ENCODE assay signal across 22 cellular contexts in the genomic region with DNA sequence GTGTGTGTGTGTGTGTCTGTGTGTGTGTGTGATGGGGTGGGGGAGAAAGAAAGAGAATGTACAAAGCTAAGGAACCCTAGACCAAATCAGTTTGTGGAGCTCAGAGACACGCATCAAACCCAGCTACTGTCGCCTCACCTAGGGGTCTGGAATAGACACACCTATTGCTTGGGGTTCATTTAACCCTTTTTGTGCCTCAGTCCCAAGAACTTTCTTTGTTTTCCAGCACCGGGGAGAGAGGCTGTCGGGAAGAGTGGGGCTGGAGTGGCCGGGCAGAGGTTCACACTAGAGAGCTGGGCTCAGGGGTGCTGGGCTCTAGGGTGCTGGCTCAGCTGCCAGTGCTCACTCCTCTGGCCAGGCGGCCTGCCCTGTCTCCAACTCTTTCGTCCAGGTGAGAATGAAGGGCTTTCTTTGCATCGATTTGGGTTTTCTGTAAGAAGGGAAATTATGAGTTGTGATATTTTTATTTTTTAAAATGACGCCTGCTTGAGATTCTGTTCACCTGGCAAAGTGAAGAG.
DNase-seq lines count a peak whose midpoint lies in the region; ATAC-seq and TF ChIP-seq lines count a peak whose summit lies in the region.
"Had no signal": no experiment of that assay in that cellular context is flagged by ENCODE, and none has a peak within 500 bp of the region (broad histone marks: within the 10 kb centered on the region; RNA-seq: fewer than 3 reads in every experiment).

No MANE protein-coding gene starts in this region.

- TF ChIP-seq POLR2A in IMR-90 (IDR thresholded peaks at IDR 0.05; ENCODE audit: low read depth, low read length) = no peak

- ATAC-seq in IMR-90 (ENCODE audit: low read depth) (no peak), HG02885 (IDR thresholded peaks at IDR 0.05; ENCODE audit: poor library complexity, unreplicated experiment) (no peak)
- ATAC-seq: body of pancreas, HCT116 had no signal

- WGBS in IMR-90 (ENCODE audit: extremely low coverage in 2 of 2, insufficient read length in 1 of 2), 2 experiments = 79% methylated on average over 4 of the region's 9 CpGs; no CpG with 5 or more reads in 1 of the 2 experiments
- WGBS in hepatocyte (ENCODE audit: low lambda C conversion rate, missing lambda C conversion rate) = 48% methylated on average over 9 of the region's 9 CpGs

- in situ Hi-C loops in IMR-90 (cut with MboI; ENCODE audit: low sequenced_read_pairs) = loop anchor here (25.0 kb wide), 1 partner anchor 1008 kb away; no protein-coding TSS in a partner anchor

- no peak overlapping the region for H3K56ac ChIP-seq in IMR-90 (ENCODE audit: extremely low read depth, insufficient read depth, low read length)

- no peak overlapping the region for H4K8ac ChIP-seq in IMR-90 (ENCODE audit: low read depth in 2 of 2, low read length in 2 of 2)

- H2AK9ac ChIP-seq in IMR-90 (replicated peaks; ENCODE audit: low read depth, low read length, poor library complexity) = no peak overlapping the region

- peak overlapping the region; percentile 49 for H3K4me3 Mint-ChIP-seq in neural progenitor cell
- H3K4me3 Mint-ChIP-seq: activated naive CD4-positive, alpha-beta T cell treated with anti-CD3 and anti-CD28 coated beads, Interleukin-2, amount 50 U/mL, for 24 hours had no signal

- H3K27me3 Mint-ChIP-seq in neural progenitor cell (ENCODE audit: insufficient read depth, low read depth) = peaks cover 78% of the 10 kb centered on the region

- H3K79me2 ChIP-seq in hepatocyte = no peaks in the 10 kb centered on the region
- no peaks in the 10 kb centered on the region for H3K79me2 ChIP-seq in neural progenitor cell (ENCODE audit: low read depth)

- H4K91ac ChIP-seq in IMR-90 (ENCODE audit: insufficient read depth, low read depth, low read length) = no peak overlapping the region

- H3K27me3 ChIP-seq in IMR-90 (ENCODE audit: control insufficient read depth, insufficient read depth, low read length) = peaks cover 18% of the 10 kb centered on the region
- peaks cover 88% of the 10 kb centered on the region for H3K27me3 ChIP-seq in hepatocyte
- peaks cover 100% of the 10 kb centered on the region for H3K27me3 ChIP-seq in neural progenitor cell

- no peak for TF ChIP-seq RAD21 in IMR-90 (IDR thresholded peaks at IDR 0.05; ENCODE audit: low read length)

- no peak overlapping the region for H2BK5ac ChIP-seq in IMR-90 (ENCODE audit: low read depth, low read length, poor library complexity, severe bottlenecking)

- no peak overlapping the region for H3K14ac ChIP-seq in IMR-90 (replicated peaks; ENCODE audit: low read depth, low read length)

- H3K4me1 Mint-ChIP-seq in neural progenitor cell = peaks cover 31% of the 10 kb centered on the region

- H2AFZ ChIP-seq in IMR-90 (replicated peaks; ENCODE audit: low read length, poor library complexity) (no peak overlapping the region), hepatocyte (no peak overlapping the region), neural progenitor cell (replicated peaks) (no peak overlapping the region)

- peak overlapping the region; percentile 29 for H3K4ac ChIP-seq in IMR-90 (ENCODE audit: low read depth, low read length)

- no peak overlapping the region for H3K23ac ChIP-seq in IMR-90 (ENCODE audit: low read depth, low read length)

- H2BK120ac ChIP-seq in IMR-90 (ENCODE audit: low read depth, low read length) = no peak overlapping the region

- no peaks in the 10 kb centered on the region for H3K4me1 ChIP-seq in IMR-90 (ENCODE audit: control insufficient read depth, insufficient read depth, low read length)
- no peaks in the 10 kb centered on the region for H3K4me1 ChIP-seq in hepatocyte (ENCODE audit: insufficient read depth)
- H3K4me1 ChIP-seq in neural progenitor cell = peaks cover 35% of the 10 kb centered on the region

- intact Hi-C loops in IMR-90 (cut with micrococcal nuclease) = no loop called here

- H3K27ac ChIP-seq in IMR-90 (ENCODE audit: insufficient read depth, low read length) (no peak overlapping the region), hepatocyte (no peak overlapping the region), neural progenitor cell (no peak overlapping the region)
- H3K27ac ChIP-seq: body of pancreas, lower lobe of right lung had no signal

- no peak overlapping the region for H3K27ac Mint-ChIP-seq in neural progenitor cell
- H3K27ac Mint-ChIP-seq: activated naive CD4-positive, alpha-beta T cell treated with anti-CD3 and anti-CD28 coated beads, Interleukin-2, amount 50 U/mL, for 24 hours; CD14-positive monocyte; stimulated activated memory B cell treated with anti-CD40 and anti-IgM and Interleukin-4, amounts not matched to agents 10 μg/mL and 1 μg/mL and 100 μg/mL, for 72 hours had no signal

- H4K20me1 ChIP-seq in IMR-90 (ENCODE audit: insufficient read depth, low read length) = no peaks in the 10 kb centered on the region
- H4K20me1 ChIP-seq in hepatocyte (ENCODE audit: insufficient read depth, poor library complexity, severe bottlenecking) = no peaks in the 10 kb centered on the region
- peaks cover 43% of the 10 kb centered on the region for H4K20me1 ChIP-seq in neural progenitor cell (ENCODE audit: low read depth)

- no peak overlapping the region for H3K9ac ChIP-seq in IMR-90 (ENCODE audit: low read depth, low read length)
- no peak overlapping the region for H3K9ac ChIP-seq in neural progenitor cell

- H3K36me3 ChIP-seq in IMR-90 (ENCODE audit: control insufficient read depth, insufficient read depth, low read length) (no peaks in the 10 kb centered on the region), hepatocyte (replicated peaks; ENCODE audit: insufficient read depth, low read depth) (no peaks in the 10 kb centered on the region), neural progenitor cell (no peaks in the 10 kb centered on the region)
- H3K36me3 ChIP-seq: heart left ventricle, lower lobe of right lung had no signal

- no TSS peak for BruUV-seq in IMR-90 (replicated peaks; lab: Mats Ljungman, UMichigan)

- H3K4me2 ChIP-seq in IMR-90 (ENCODE audit: low read depth, low read length) (no peak overlapping the region), hepatocyte (peak overlapping the region; percentile 65), neural progenitor cell (peak overlapping the region; percentile 86)

- no peaks in the 10 kb centered on the region for H3K9me2 ChIP-seq in hepatocyte (replicated peaks; ENCODE audit: insufficient read depth)

- dilution Hi-C loops in IMR-90 (cut with HindIII; ENCODE audit: low sequenced_read_pairs, unreplicated experiment) = no loop called here

- H3K36me3 Mint-ChIP-seq in neural progenitor cell = no peaks in the 10 kb centered on the region
- H3K36me3 Mint-ChIP-seq: activated naive CD4-positive, alpha-beta T cell treated with anti-CD3 and anti-CD28 coated beads, Interleukin-2, amount 50 U/mL, for 24 hours; CD14-positive monocyte; stimulated activated memory B cell treated with anti-CD40 and anti-IgM and Interleukin-4, amounts not matched to agents 10 μg/mL and 1 μg/mL and 100 μg/mL, for 72 hours had no signal

- H3K9me3 ChIP-seq in IMR-90 (ENCODE audit: control insufficient read depth, insufficient read depth, low read length) (peaks cover 2% of the 10 kb centered on the region; the same call in 1 of the 2 replicates), hepatocyte (ENCODE audit: low read depth) (no peaks in the 10 kb centered on the region), neural progenitor cell (ENCODE audit: low read depth) (no peaks in the 10 kb centered on the region)
- H3K9me3 ChIP-seq: body of pancreas, heart left ventricle, lower lobe of right lung had no signal

- H3K4me3 ChIP-seq in GM12865 (ENCODE audit: low read depth, low read length) (peak overlapping the region; percentile 31), IMR-90 (ENCODE audit: insufficient read depth, low read depth, low read length) (no peak overlapping the region), hepatocyte (no peak overlapping the region), neural progenitor cell (peak overlapping the region; percentile 44)
- H3K4me3 ChIP-seq: body of pancreas, lower lobe of right lung had no signal

- H3K18ac ChIP-seq in IMR-90 (ENCODE audit: low read depth, low read length) = no peak overlapping the region

- CTCF ChIA-PET in IMR-90 (lab: Yijun Ruan, JAX) = no interaction called here

- POLR2A ChIA-PET in IMR-90 (lab: Charles Lee; ENCODE audit: unreplicated experiment) = interaction anchor here (0.6 kb wide), 1 partner anchor 51 kb away, joined by 14 read pairs; no protein-coding TSS in a partner anchor

- H2BK20ac ChIP-seq in IMR-90 (ENCODE audit: low read depth, low read length) = no peak overlapping the region

- peaks cover 31% of the 10 kb centered on the region for H3F3A ChIP-seq in neural progenitor cell (ENCODE audit: low read depth)

- H3K9me3 Mint-ChIP-seq in neural progenitor cell = no peaks in the 10 kb centered on the region
- H3K9me3 Mint-ChIP-seq: activated naive CD4-positive, alpha-beta T cell treated with anti-CD3 and anti-CD28 coated beads, Interleukin-2, amount 50 U/mL, for 24 hours; stimulated activated memory B cell treated with anti-CD40 and anti-IgM and Interleukin-4, amounts not matched to agents 10 μg/mL and 1 μg/mL and 100 μg/mL, for 72 hours had no signal

- H2AK5ac ChIP-seq in IMR-90 (ENCODE audit: low read depth, low read length) = no peak overlapping the region

- no peak overlapping the region; the same call in 2 of the 3 replicates for H2BK15ac ChIP-seq in IMR-90 (ENCODE audit: low read depth, low read length)

- H4K5ac ChIP-seq in IMR-90 (ENCODE audit: low read depth, low read length) = no peak overlapping the region

- H3K9me1 ChIP-seq in IMR-90 (ENCODE audit: insufficient read depth, low read length) = no peaks in the 10 kb centered on the region

- H3K79me1 ChIP-seq in IMR-90 (ENCODE audit: low read depth in 1 of 2, low read length in 2 of 2) = no peaks in the 10 kb centered on the region

- TF ChIP-seq CTCF in GM12865 (IDR thresholded peaks at IDR 0.05; ENCODE audit: insufficient read depth, low read depth, low read length, missing control alignments) (no peak), IMR-90 (conservative IDR thresholded peaks at IDR 0.05; ENCODE audit: low read depth, low read length) (no peak), hepatocyte (IDR thresholded peaks at IDR 0.05; ENCODE audit: poor library complexity) (no peak), neural progenitor cell (IDR thresholded peaks at IDR 0.05) (no peak)

- DNase-seq in GM12865 (ENCODE audit: low read depth) = no peak
- DNase-seq in IMR-90 = no peak
- no peak for DNase-seq in hepatocyte (ENCODE audit: low spot score)
- peak; percentile 18 for DNase-seq in neural progenitor cell (ENCODE audit: low spot score)
- no peak for DNase-seq in GDM1 (lab: John Stamatoyannopoulos, UW)
- DNase-seq in NCI-H146 treated with DMSO at 0.1 percent for 48 hours (lab: John Stamatoyannopoulos, UW; ENCODE audit: unreplicated experiment) = no peak
- DNase-seq in AG08395 (ENCODE audit: low spot score) = no peak
- DNase-seq: activated CD4-positive, CD25-positive, alpha-beta regulatory T cell treated with anti-CD3 and anti-CD28 coated beads, Interleukin-2, amount 50 U/mL, for 72 hours; activated CD8-positive, alpha-beta memory T cell treated with anti-CD3 and anti-CD28 coated beads for 24 hours; activated T-cell treated with anti-CD3 and anti-CD28 coated beads, Interleukin-2, amount 50 U/mL, for 48 hours; body of pancreas; DMS 273 treated with DMSO at 0.1 percent for 48 hours; NCI-H1436; NCI-H526 treated with DMSO at 0.1 percent for 48 hours; T1000 had no signal

TF ChIP-seq in IMR-90, 13 proteins besides CTCF, POLR2A, EP300 and RAD21 (continues in another document):
- no peak for TF ChIP-seq SMC3 (IDR thresholded peaks at IDR 0.05; ENCODE audit: low read depth, low read length)
- TF ChIP-seq MAZ (IDR thresholded peaks at IDR 0.05; ENCODE audit: borderline replicate concordance, low read depth, low read length) = no peak

Comparison
In these comparisons a context has a peak if more than half of its experiments do, and no peak if none do; other contexts are left out.
1. H3K4me3 ChIP-seq: peak in GM12865 (single experiment) and neural progenitor cell (single experiment); none in IMR-90 (single experiment) and hepatocyte (single experiment).